Comparison of ENCODE assay signal across 11 cellular contexts in the genomic region with DNA sequence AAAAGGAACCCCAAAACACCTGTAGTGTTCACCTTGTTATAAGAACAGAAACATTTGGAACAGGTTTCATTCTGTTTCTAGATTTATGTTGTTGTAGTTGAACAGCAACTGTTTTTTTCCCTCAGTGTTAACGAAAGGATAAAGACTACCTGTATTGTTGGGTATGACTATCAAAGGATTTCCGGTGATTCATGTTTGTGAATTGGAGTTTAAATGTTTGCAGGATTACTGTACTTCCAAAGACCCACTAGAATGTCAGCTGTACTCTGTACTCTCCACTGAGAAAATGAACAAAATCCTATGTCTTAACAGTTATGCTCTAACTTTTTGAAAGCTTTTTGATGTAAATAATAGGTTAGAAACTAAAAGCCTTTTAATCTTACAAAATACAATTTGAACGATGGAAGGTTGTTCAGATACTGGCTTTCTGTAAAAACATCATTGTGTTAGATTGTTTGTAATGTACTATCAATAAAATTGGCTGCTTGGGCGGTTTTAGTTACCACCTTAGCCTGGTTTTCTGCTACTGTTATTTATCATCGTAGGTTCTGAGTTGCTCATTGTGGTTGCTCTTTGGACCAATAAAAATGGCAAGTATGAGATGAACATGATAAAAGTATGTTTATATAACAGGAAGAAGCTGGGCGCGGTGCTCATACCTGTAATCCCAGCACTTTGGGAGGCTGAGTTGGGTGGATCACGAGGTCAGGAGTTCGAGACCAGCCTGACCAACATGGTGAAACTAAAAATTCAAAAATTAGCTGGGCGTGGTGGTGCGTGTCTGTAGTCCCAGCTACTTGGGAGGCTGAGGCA. TPM values are rescaled to one million over a fixed set of nuclear protein-coding genes. Genes with fewer than 3 reads are reported as not detected.
DNase-seq lines count a peak whose midpoint lies in the region; ATAC-seq, FAIRE-seq and TF ChIP-seq lines count a peak whose summit lies in the region.
"Had no signal": no experiment of that assay in that cellular context is flagged by ENCODE, and none has a peak within 500 bp of the region (broad histone marks: within the 10 kb centered on the region; RNA-seq: fewer than 3 reads in every experiment).

No MANE protein-coding gene starts in this region.

- TF ChIP-seq CTCF in D721Med (IDR thresholded peaks at IDR 0.05; ENCODE audit: insufficient read depth, missing control alignments): no peak

- FAIRE-seq in D721Med (lab: Jason Lieb, UNC): peak; percentile 60

- no peaks in the 10 kb centered on the region for H3K27me3 Mint-ChIP-seq in activated T-helper 2 cell treated with anti-CD3 and anti-CD28 coated beads, Interferon-gamma antibody, Interleukin-2, Interleukin-4, amounts not matched to agents 10 μg/mL and 5 μg/mL and 100 μg/mL, durations not matched to agents 14 hours and 24 hours and 36 hours (ENCODE audit: low read depth)
- H3K27me3 Mint-ChIP-seq: memory B cell had no signal

- H3K4me3 Mint-ChIP-seq in activated T-helper 2 cell treated with anti-CD3 and anti-CD28 coated beads, Interferon-gamma antibody, Interleukin-2, Interleukin-4, amounts not matched to agents 10 μg/mL and 5 μg/mL and 100 μg/mL, durations not matched to agents 14 hours and 24 hours and 36 hours (ENCODE audit: low read depth): peak overlapping the region; percentile 8
- H3K4me3 Mint-ChIP-seq: memory B cell had no signal

- intact Hi-C loops in activated T-helper 2 cell treated with anti-CD3 and anti-CD28 coated beads, Interferon-gamma antibody, Interleukin-2, Interleukin-4, amounts not matched to agents 10 μg/mL and 5 μg/mL and 100 μg/mL, durations not matched to agents 14 hours and 24 hours and 36 hours (cut with micrococcal nuclease): loop anchor here (2.0 to 5.0 kb wide), 2 partner anchors 42 to 58 kb away; no protein-coding TSS in a partner anchor

- DNase-seq in D721Med (ENCODE audit: insufficient read length, low spot score): no peak
- DNase-seq in HT-29 (ENCODE audit: low spot score): peak; percentile 49
- DNase-seq in activated T-helper 2 cell treated with anti-CD3 and anti-CD28 coated beads, Interferon-gamma antibody, Interleukin-2, Interleukin-4, amounts not matched to agents 10 μg/mL and 5 μg/mL and 100 μg/mL, durations not matched to agents 14 hours and 24 hours and 36 hours (ENCODE audit: low spot score): peak; percentile 31
- DNase-seq in kidney tubule cell (ENCODE audit: low spot score): peak; percentile 88
- no peak for DNase-seq in GM19238 (ENCODE audit: insufficient read length, low spot score)
- DNase-seq in midbrain (lab: John Stamatoyannopoulos, UW): no peak
- DNase-seq: NCI-H1694, SHP77 treated with DMSO at 0.1 percent for 48 hours had no signal

- H3K27ac Mint-ChIP-seq in activated T-helper 2 cell treated with anti-CD3 and anti-CD28 coated beads, Interferon-gamma antibody, Interleukin-2, Interleukin-4, amounts not matched to agents 10 μg/mL and 5 μg/mL and 100 μg/mL, durations not matched to agents 14 hours and 24 hours and 36 hours: peak overlapping the region; percentile 69

- H3K4me1 Mint-ChIP-seq in activated T-helper 2 cell treated with anti-CD3 and anti-CD28 coated beads, Interferon-gamma antibody, Interleukin-2, Interleukin-4, amounts not matched to agents 10 μg/mL and 5 μg/mL and 100 μg/mL, durations not matched to agents 14 hours and 24 hours and 36 hours (ENCODE audit: low read depth): peaks cover 70% of the 10 kb centered on the region

- peaks cover 73% of the 10 kb centered on the region for H3K36me3 Mint-ChIP-seq in activated T-helper 2 cell treated with anti-CD3 and anti-CD28 coated beads, Interferon-gamma antibody, Interleukin-2, Interleukin-4, amounts not matched to agents 10 μg/mL and 5 μg/mL and 100 μg/mL, durations not matched to agents 14 hours and 24 hours and 36 hours (ENCODE audit: low read depth)

- no peak for ATAC-seq in GM19467 (IDR thresholded peaks at IDR 0.05; ENCODE audit: unreplicated experiment)
- ATAC-seq in GM21737 (IDR thresholded peaks at IDR 0.05; ENCODE audit: unreplicated experiment): no peak

- no peaks in the 10 kb centered on the region for H3K9me3 Mint-ChIP-seq in activated T-helper 2 cell treated with anti-CD3 and anti-CD28 coated beads, Interferon-gamma antibody, Interleukin-2, Interleukin-4, amounts not matched to agents 10 μg/mL and 5 μg/mL and 100 μg/mL, durations not matched to agents 14 hours and 24 hours and 36 hours
- H3K9me3 Mint-ChIP-seq: memory B cell had no signal

RNA-seq across cellular contexts. Expression of a gene that starts 44.1 kb away (rescaled TPM):
- 49.9 and 80.0 TPM in 2 replicates for total RNA-seq in HT-29 (2014; rRNA removed; shearing (Covaris generic))
- 81.6 and 84.1 TPM in 2 replicates for total RNA-seq in activated T-helper 2 cell treated with anti-CD3 and anti-CD28 coated beads, Interferon-gamma antibody, Interleukin-2, Interleukin-4, amounts not matched to agents 10 μg/mL and 5 μg/mL and 100 μg/mL, durations not matched to agents 14 hours and 24 hours and 36 hours

Comparison
In these comparisons a context has a peak if more than half of its experiments do, and no peak if none do; other contexts are left out.
1. DNase-seq: peak in HT-29 (single experiment), activated T-helper 2 cell treated with anti-CD3 and anti-CD28 coated beads, Interferon-gamma antibody, Interleukin-2, Interleukin-4, amounts not matched to agents 10 μg/mL and 5 μg/mL and 100 μg/mL, durations not matched to agents 14 hours and 24 hours and 36 hours (single experiment) and kidney tubule cell (single experiment); none in D721Med (single experiment), GM19238 (single experiment) and midbrain (single experiment).